In the genomic region with DNA sequence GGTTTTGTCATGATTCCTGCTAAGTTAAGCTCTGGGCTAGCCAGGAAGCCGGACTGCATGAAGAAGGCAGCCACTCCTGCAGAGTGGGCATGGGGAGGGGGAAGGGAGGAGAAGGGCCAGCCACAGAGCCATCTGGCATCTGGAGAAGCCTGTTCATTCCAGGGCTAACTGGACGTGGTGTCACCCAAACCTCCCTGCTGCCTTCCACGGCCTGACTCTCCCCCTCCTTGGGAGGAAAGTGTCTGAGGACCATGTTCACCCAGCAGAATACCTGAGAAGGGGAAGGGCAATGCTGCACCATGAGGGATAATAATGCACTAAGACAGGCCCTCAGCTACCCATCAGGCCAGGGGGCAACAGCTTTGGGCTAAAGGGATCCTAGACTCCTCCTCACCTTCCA, we compare ENCODE assay signal across 1 cellular context.
TF ChIP-seq lines count a peak whose summit lies in the region.

No MANE protein-coding gene starts in this region.

TF ChIP-seq in SK-N-SH, 30 proteins besides CTCF, POLR2A, EP300 and RAD21 (continued from another document):
- TF ChIP-seq, protein P1, sequence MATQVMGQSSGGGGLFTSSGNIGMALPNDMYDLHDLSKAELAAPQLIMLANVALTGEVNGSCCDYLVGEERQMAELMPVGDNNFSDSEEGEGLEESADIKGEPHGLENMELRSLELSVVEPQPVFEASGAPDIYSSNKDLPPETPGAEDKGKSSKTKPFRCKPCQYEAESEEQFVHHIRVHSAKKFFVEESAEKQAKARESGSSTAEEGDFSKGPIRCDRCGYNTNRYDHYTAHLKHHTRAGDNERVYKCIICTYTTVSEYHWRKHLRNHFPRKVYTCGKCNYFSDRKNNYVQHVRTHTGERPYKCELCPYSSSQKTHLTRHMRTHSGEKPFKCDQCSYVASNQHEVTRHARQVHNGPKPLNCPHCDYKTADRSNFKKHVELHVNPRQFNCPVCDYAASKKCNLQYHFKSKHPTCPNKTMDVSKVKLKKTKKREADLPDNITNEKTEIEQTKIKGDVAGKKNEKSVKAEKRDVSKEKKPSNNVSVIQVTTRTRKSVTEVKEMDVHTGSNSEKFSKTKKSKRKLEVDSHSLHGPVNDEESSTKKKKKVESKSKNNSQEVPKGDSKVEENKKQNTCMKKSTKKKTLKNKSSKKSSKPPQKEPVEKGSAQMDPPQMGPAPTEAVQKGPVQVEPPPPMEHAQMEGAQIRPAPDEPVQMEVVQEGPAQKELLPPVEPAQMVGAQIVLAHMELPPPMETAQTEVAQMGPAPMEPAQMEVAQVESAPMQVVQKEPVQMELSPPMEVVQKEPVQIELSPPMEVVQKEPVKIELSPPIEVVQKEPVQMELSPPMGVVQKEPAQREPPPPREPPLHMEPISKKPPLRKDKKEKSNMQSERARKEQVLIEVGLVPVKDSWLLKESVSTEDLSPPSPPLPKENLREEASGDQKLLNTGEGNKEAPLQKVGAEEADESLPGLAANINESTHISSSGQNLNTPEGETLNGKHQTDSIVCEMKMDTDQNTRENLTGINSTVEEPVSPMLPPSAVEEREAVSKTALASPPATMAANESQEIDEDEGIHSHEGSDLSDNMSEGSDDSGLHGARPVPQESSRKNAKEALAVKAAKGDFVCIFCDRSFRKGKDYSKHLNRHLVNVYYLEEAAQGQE (IDR thresholded peaks at IDR 0.05; ENCODE audit: low read depth, low read length), result no peak
- no peak for TF ChIP-seq FOXJ3 (CRISPR knock-in tag; IDR thresholded peaks at IDR 0.05)
- no peak for TF ChIP-seq FOSL2 (IDR thresholded peaks at IDR 0.05; ENCODE audit: borderline replicate concordance, low read depth)
- TF ChIP-seq MXI1 (IDR thresholded peaks at IDR 0.05; ENCODE audit: low read depth, low read length), result no peak
- TF ChIP-seq SIN3A (IDR thresholded peaks at IDR 0.05; ENCODE audit: borderline replicate concordance, low read depth, low read length), result no peak
- TF ChIP-seq POLR2AphosphoS5 (IDR thresholded peaks at IDR 0.05; ENCODE audit: low read depth, low read length), result no peak
- TF ChIP-seq YY1 (IDR thresholded peaks at IDR 0.05; ENCODE audit: low read depth), result no peak
- TF ChIP-seq, protein P2, sequence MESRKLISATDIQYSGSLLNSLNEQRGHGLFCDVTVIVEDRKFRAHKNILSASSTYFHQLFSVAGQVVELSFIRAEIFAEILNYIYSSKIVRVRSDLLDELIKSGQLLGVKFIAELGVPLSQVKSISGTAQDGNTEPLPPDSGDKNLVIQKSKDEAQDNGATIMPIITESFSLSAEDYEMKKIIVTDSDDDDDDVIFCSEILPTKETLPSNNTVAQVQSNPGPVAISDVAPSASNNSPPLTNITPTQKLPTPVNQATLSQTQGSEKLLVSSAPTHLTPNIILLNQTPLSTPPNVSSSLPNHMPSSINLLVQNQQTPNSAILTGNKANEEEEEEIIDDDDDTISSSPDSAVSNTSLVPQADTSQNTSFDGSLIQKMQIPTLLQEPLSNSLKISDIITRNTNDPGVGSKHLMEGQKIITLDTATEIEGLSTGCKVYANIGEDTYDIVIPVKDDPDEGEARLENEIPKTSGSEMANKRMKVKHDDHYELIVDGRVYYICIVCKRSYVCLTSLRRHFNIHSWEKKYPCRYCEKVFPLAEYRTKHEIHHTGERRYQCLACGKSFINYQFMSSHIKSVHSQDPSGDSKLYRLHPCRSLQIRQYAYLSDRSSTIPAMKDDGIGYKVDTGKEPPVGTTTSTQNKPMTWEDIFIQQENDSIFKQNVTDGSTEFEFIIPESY (IDR thresholded peaks at IDR 0.05; ENCODE audit: borderline replicate concordance, low read depth), result no peak
- no peak for TF ChIP-seq TEAD4 (IDR thresholded peaks at IDR 0.05; ENCODE audit: borderline replicate concordance, insufficient read depth)
TF ChIP-seq in SK-N-SH: peak in this region for 0.
